ENCODE assay signal across 2 cellular contexts in genomic region chr19:16398530-16399241, GRCh38.
TF ChIP-seq lines count a peak whose summit lies in the region.

No MANE protein-coding gene starts in this region.

TF ChIP-seq in K562, 482 proteins besides CTCF, POLR2A, EP300 and RAD21:
- TF ChIP-seq ATF7 (IDR thresholded peaks at IDR 0.05) (no peak), ZNF740 (CRISPR knock-in tag; IDR thresholded peaks at IDR 0.05) (no peak), ZNF740 (tag; IDR thresholded peaks at IDR 0.05) (no peak), BCL6 (CRISPR knock-in tag; IDR thresholded peaks at IDR 0.05) (no peak), GABPB1 (CRISPR knock-in tag; IDR thresholded peaks at IDR 0.05) (no peak), ZNF121 (CRISPR knock-in tag; conservative IDR thresholded peaks at IDR 0.05) (peak; percentile 65), CBX5 (IDR thresholded peaks at IDR 0.05; ENCODE audit: borderline replicate concordance, low read depth) (no peak), ELK3 (CRISPR knock-in tag; IDR thresholded peaks at IDR 0.05) (no peak), NFIC (IDR thresholded peaks at IDR 0.05) (peak; percentile 61), E2F6 (IDR thresholded peaks at IDR 0.05; ENCODE audit: borderline replicate concordance in 1 of 2, extremely low read depth in 1 of 2, insufficient read depth in 1 of 2, insufficient read length in 1 of 2, low read depth in 1 of 2, low read length in 1 of 2, poor library complexity in 1 of 2, severe bottlenecking in 1 of 2) (no peak), ZNF174 (CRISPR knock-in tag; IDR thresholded peaks at IDR 0.05) (no peak), ZNF232 (CRISPR knock-in tag; IDR thresholded peaks at IDR 0.05) (no peak), TAF1 (IDR thresholded peaks at IDR 0.05; ENCODE audit: control insufficient read depth, extremely low read depth, insufficient read depth, low read length, severe bottlenecking) (no peak), ZNF778 (CRISPR knock-in tag; IDR thresholded peaks at IDR 0.05) (no peak)

TF ChIP-seq in GM23338, 12 proteins besides CTCF, POLR2A, EP300 and RAD21:
- no peak for TF ChIP-seq ETS1 (IDR thresholded peaks at IDR 0.05)
- TF ChIP-seq EZH2phosphoT487 (IDR thresholded peaks at IDR 0.05; ENCODE audit: unreplicated experiment) = no peak
- no peak for TF ChIP-seq JUNB (IDR thresholded peaks at IDR 0.05; ENCODE audit: unreplicated experiment)
- no peak for TF ChIP-seq EZH2 (IDR thresholded peaks at IDR 0.05; ENCODE audit: low read depth, unreplicated experiment)
